ENCODE assay signal across 8 cellular contexts in the genomic region with DNA sequence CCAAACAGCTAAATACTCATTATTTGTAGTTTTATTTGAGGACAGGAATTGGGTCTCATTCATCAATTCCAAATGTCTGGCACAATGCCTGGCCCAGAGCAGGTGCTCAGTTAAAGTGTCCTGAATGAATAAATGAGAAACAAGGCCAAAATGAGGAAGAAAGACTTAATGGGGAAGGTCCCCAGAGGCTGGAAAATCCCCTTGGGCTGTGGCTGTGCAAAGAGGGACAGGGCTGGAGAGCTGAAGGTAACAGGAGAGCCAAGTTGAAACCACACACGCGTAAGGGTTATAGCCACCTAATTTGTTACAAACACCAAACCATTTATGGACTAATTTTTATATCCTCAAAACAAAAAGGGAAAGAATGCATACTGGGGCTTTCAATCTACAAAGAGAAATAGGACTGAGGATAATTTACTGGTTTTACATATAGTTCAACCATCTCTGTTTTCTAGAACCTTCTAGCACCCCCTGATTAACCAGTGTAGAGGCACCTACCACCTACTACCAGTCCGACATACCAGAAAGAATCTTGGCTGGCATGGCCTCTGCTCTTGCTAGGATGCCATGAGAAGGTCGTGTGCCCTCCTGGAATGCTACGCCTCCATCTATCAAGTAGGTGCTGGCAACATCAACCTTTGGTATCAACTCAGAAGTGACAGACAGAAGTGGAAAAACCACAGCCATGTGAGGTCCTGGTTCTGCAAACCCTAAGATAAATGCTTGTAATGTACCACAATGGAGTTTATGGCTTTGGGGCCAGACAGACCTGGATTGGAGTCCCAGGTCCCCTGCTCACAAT. TPM values are rescaled to one million over a fixed set of nuclear protein-coding genes. Genes with fewer than 3 reads are reported as not detected.
DNase-seq lines count a peak whose midpoint lies in the region; ATAC-seq, FAIRE-seq and TF ChIP-seq lines count a peak whose summit lies in the region.

No MANE protein-coding gene starts in this region.

- no peaks in the 10 kb centered on the region for H3K27me3 Mint-ChIP-seq in IgD-negative memory B cell

- intact Hi-C loops in pancreas (cut with DNase I) = no loop called here

- 37 to 45% methylated on average over 5 of the region's 5 CpGs for WGBS in pancreas, 2 donors
- WGBS in suprapubic skin = 67% methylated on average over 5 of the region's 5 CpGs

- H3K4me3 ChIP-seq in coronary artery (peak overlapping the region; percentile 51), pancreas (no peak overlapping the region), suprapubic skin (no peak overlapping the region)

- H3K27ac Mint-ChIP-seq in IgD-negative memory B cell = peak overlapping the region; percentile 66 to 91 (median 78)

- peaks cover 73 to 91% (median 84%) of the 10 kb centered on the region in 3 donors for H3K4me1 ChIP-seq in pancreas
- peaks cover 95% of the 10 kb centered on the region for H3K4me1 ChIP-seq in suprapubic skin

- H3K4me1 Mint-ChIP-seq in IgD-negative memory B cell = peaks cover 58 to 84% (median 84%) of the 10 kb centered on the region in 3 donors

- peak; percentile 72 for DNase-seq in GM13977 (ENCODE audit: low spot score)
- DNase-seq in coronary artery (ENCODE audit: low spot score) = no peak
- DNase-seq in pancreas = no peak
- no peak for DNase-seq in anterior cingulate cortex (lab: John Stamatoyannopoulos, UW)
- DNase-seq in suprapubic skin (ENCODE audit: low spot score in 2 of 2) = no peak
- no peak for DNase-seq in NCI-H345 (lab: John Stamatoyannopoulos, UW)

- peak overlapping the region; percentile 98 to 99 for H3K27ac ChIP-seq in coronary artery
- H3K27ac ChIP-seq in pancreas = peak overlapping the region in 3 of 4 donors; percentile 22 to 79 (median 59)
- no peak overlapping the region for H3K27ac ChIP-seq in suprapubic skin

- ATAC-seq in pancreas (peak in 1 of 4 donors; percentile 1), GM18511 (IDR thresholded peaks at IDR 0.05; ENCODE audit: unreplicated experiment) (no peak)

- no peak for TF ChIP-seq EP300 in suprapubic skin (IDR thresholded peaks at IDR 0.05)

- in situ Hi-C loops in GM13977 (cut with MboI; ENCODE audit: low pct_unique_long_range_greater_than_20kb, low sequenced_read_pairs, unreplicated experiment) = no loop called here

- no peak for FAIRE-seq in pancreas (lab: Jason Lieb, UNC)

- no peak for TF ChIP-seq POLR2A in suprapubic skin (IDR thresholded peaks at IDR 0.05)

- H3K9me3 ChIP-seq in pancreas (no peaks in the 10 kb centered on the region), suprapubic skin (no peaks in the 10 kb centered on the region)

- H3K27me3 ChIP-seq in pancreas = no peaks in the 10 kb centered on the region
- no peaks in the 10 kb centered on the region for H3K27me3 ChIP-seq in suprapubic skin

- no peaks in the 10 kb centered on the region for H3K36me3 ChIP-seq in pancreas
- no peaks in the 10 kb centered on the region for H3K36me3 ChIP-seq in suprapubic skin

- TF ChIP-seq CTCF in GM13977 (IDR thresholded peaks at IDR 0.05; ENCODE audit: extremely low read depth, insufficient read depth, missing control alignments) (no peak), coronary artery (IDR thresholded peaks at IDR 0.05) (no peak), pancreas (IDR thresholded peaks at IDR 0.05) (no peak), suprapubic skin (IDR thresholded peaks at IDR 0.05) (no peak)

- no peaks in the 10 kb centered on the region for H3K9me3 Mint-ChIP-seq in IgD-negative memory B cell

- H3K36me3 Mint-ChIP-seq in IgD-negative memory B cell = peaks cover 8% of the 10 kb centered on the region

- H3K4me3 Mint-ChIP-seq in IgD-negative memory B cell = peak overlapping the region; percentile 50 to 91 (median 60)

RNA-seq across cellular contexts. Expression of a gene that starts 28.4 kb away (rescaled TPM):
- polyA plus RNA-seq in IgD-negative memory B cell = 231 TPM
- 100 to 1,000 TPM; 259 to 554 (median 412) TPM for total RNA-seq in pancreas
- polyA plus RNA-seq in pancreas = 100 to 1,000 TPM in 1 of 2 donors, 10 to 100 TPM in 1; 80.9 to 152 TPM
- total RNA-seq in suprapubic skin = 100 to 1,000 TPM; 284 to 323 (median 294) TPM
